In the genomic region with DNA sequence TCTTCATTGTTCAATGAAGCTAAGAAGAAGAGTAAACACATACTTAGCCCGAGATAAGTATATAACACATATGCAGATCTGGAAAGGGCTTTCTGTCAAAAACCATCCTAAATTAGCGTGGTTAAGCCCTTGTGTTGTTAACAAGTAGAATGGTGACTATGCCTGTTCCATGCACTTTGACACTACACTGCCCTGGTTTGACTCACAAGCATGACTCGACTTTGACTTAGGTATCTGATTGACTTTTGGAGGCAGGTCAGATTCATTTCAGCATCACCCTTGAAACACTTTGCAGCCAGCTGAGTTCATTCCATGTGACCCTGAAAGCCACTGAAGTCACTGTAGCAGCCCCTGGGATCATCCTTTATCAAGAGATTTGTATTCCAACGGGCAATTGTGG, we compare ENCODE assay signal across 24 cellular contexts.
"Had no signal": no experiment of that assay in that cellular context is flagged by ENCODE, and none has a peak within 500 bp of the region (broad histone marks: within the 10 kb centered on the region; RNA-seq: fewer than 3 reads in every experiment).

No MANE protein-coding gene starts in this region.

- ATAC-seq: activated CD8-positive, alpha-beta T cell treated with anti-CD3 and anti-CD28 coated beads for 36 hours; activated naive CD8-positive, alpha-beta T cell treated with anti-CD3 and anti-CD28 coated beads, Interleukin-2, amount 50 U/mL, for 24 hours; right cardiac atrium; stimulated activated naive CD8-positive, alpha-beta T cell treated with anti-CD3 and anti-CD28 coated beads, Interleukin-15, amount 100 ng/mL, for 72 hours had no signal

- H3K4me3 ChIP-seq: colonic mucosa, left ventricle myocardium inferior, prostate gland, skin epidermis, suprapubic skin, transverse colon, uterus had no signal

- H3K4me1 Mint-ChIP-seq: activated naive CD4-positive, alpha-beta T cell treated with anti-CD3 and anti-CD28 coated beads, Interleukin-2, amount 10 ng/mL, durations not matched to agents 7 days and 5 days; activated naive CD8-positive, alpha-beta T cell treated with anti-CD3 and anti-CD28 coated beads, Interleukin-2, amount 50 U/mL, for 24 hours; brain; central memory CD8-positive, alpha-beta T cell; naive B cell; neural crest cell; stimulated activated naive CD8-positive, alpha-beta T cell treated with anti-CD3 and anti-CD28 coated beads, Interleukin-15, amount 100 ng/mL, for 72 hours had no signal

- H3K36me3 ChIP-seq: colonic mucosa, left ventricle myocardium inferior, prostate gland, suprapubic skin, transverse colon, uterus had no signal

- H3K4me3 Mint-ChIP-seq: activated CD8-positive, alpha-beta T cell treated with anti-CD3 and anti-CD28 coated beads for 36 hours; activated naive CD4-positive, alpha-beta T cell treated with anti-CD3 and anti-CD28 coated beads, Interleukin-2, amount 10 ng/mL, durations not matched to agents 7 days and 5 days; activated naive CD8-positive, alpha-beta T cell treated with anti-CD3 and anti-CD28 coated beads, Interleukin-2, amount 50 U/mL, for 24 hours; activated T-cell treated with anti-CD3 and anti-CD28 coated beads, Interleukin-2, amount 50 U/mL, for 24 hours; brain; central memory CD8-positive, alpha-beta T cell; endodermal cell; immature natural killer cell; naive B cell; neural crest cell; stimulated activated naive CD8-positive, alpha-beta T cell treated with anti-CD3 and anti-CD28 coated beads, Interleukin-15, amount 100 ng/mL, for 72 hours had no signal

- H3K27ac Mint-ChIP-seq: activated CD8-positive, alpha-beta T cell treated with anti-CD3 and anti-CD28 coated beads for 36 hours; activated naive CD4-positive, alpha-beta T cell treated with anti-CD3 and anti-CD28 coated beads, Interleukin-2, amount 10 ng/mL, durations not matched to agents 7 days and 5 days; activated naive CD8-positive, alpha-beta T cell treated with anti-CD3 and anti-CD28 coated beads, Interleukin-2, amount 50 U/mL, for 24 hours; activated T-cell treated with anti-CD3 and anti-CD28 coated beads, Interleukin-2, amount 50 U/mL, for 24 hours; brain; endodermal cell; immature natural killer cell; naive B cell; stimulated activated naive CD8-positive, alpha-beta T cell treated with anti-CD3 and anti-CD28 coated beads, Interleukin-15, amount 100 ng/mL, for 72 hours had no signal

- DNase-seq: activated CD4-positive, alpha-beta T cell treated with anti-CD3 and anti-CD28 coated beads for 4 hours; activated CD8-positive, alpha-beta T cell treated with anti-CD3 and anti-CD28 coated beads for 36 hours; activated effector memory CD4-positive, alpha-beta T cell treated with Interleukin-2 at 50 U/mL for 16 hours; activated naive CD4-positive, alpha-beta T cell treated with anti-CD3 and anti-CD28 coated beads, Interleukin-2, amount 10 ng/mL, durations not matched to agents 7 days and 5 days; activated naive CD8-positive, alpha-beta T cell treated with anti-CD3 and anti-CD28 coated beads, Interleukin-2, amount 50 U/mL, for 24 hours; activated T-cell treated with anti-CD3 and anti-CD28 coated beads, Interleukin-2, amount 50 U/mL, for 24 hours; anterior cingulate cortex; colonic mucosa; endodermal cell; immature natural killer cell; kidney glomerular epithelial cell; left ventricle myocardium inferior; naive B cell; right cardiac atrium; stimulated activated naive CD8-positive, alpha-beta T cell treated with anti-CD3 and anti-CD28 coated beads, Interleukin-15, amount 100 ng/mL, for 72 hours; T-helper 2 cell; transverse colon; uterus had no signal

- H3K27me3 Mint-ChIP-seq: activated CD8-positive, alpha-beta T cell treated with anti-CD3 and anti-CD28 coated beads for 36 hours; activated naive CD4-positive, alpha-beta T cell treated with anti-CD3 and anti-CD28 coated beads, Interleukin-2, amount 10 ng/mL, durations not matched to agents 7 days and 5 days; activated naive CD8-positive, alpha-beta T cell treated with anti-CD3 and anti-CD28 coated beads, Interleukin-2, amount 50 U/mL, for 24 hours; activated T-cell treated with anti-CD3 and anti-CD28 coated beads, Interleukin-2, amount 50 U/mL, for 24 hours; central memory CD8-positive, alpha-beta T cell; naive B cell; stimulated activated naive CD8-positive, alpha-beta T cell treated with anti-CD3 and anti-CD28 coated beads, Interleukin-15, amount 100 ng/mL, for 72 hours had no signal

- H3K4me1 ChIP-seq: colonic mucosa, left ventricle myocardium inferior, prostate gland, suprapubic skin, transverse colon, uterus had no signal

- H3K36me3 Mint-ChIP-seq: activated naive CD4-positive, alpha-beta T cell treated with anti-CD3 and anti-CD28 coated beads, Interleukin-2, amount 10 ng/mL, durations not matched to agents 7 days and 5 days; brain; immature natural killer cell; naive B cell had no signal

- H3K9me3 ChIP-seq: colonic mucosa, left ventricle myocardium inferior, prostate gland, suprapubic skin, transverse colon, uterus had no signal

- H3K27me3 ChIP-seq: colonic mucosa, suprapubic skin, transverse colon, uterus had no signal

- H3K9me3 Mint-ChIP-seq: activated CD8-positive, alpha-beta T cell treated with anti-CD3 and anti-CD28 coated beads for 36 hours; activated naive CD4-positive, alpha-beta T cell treated with anti-CD3 and anti-CD28 coated beads, Interleukin-2, amount 10 ng/mL, durations not matched to agents 7 days and 5 days; activated naive CD8-positive, alpha-beta T cell treated with anti-CD3 and anti-CD28 coated beads, Interleukin-2, amount 50 U/mL, for 24 hours; brain; endodermal cell; neural crest cell; stimulated activated naive CD8-positive, alpha-beta T cell treated with anti-CD3 and anti-CD28 coated beads, Interleukin-15, amount 100 ng/mL, for 72 hours had no signal

- H3K27ac ChIP-seq: colonic mucosa, left ventricle myocardium inferior, prostate gland, skin epidermis, suprapubic skin, transverse colon, uterus had no signal
